Comparison of ENCODE assay signal across 24 cellular contexts in the genomic region with DNA sequence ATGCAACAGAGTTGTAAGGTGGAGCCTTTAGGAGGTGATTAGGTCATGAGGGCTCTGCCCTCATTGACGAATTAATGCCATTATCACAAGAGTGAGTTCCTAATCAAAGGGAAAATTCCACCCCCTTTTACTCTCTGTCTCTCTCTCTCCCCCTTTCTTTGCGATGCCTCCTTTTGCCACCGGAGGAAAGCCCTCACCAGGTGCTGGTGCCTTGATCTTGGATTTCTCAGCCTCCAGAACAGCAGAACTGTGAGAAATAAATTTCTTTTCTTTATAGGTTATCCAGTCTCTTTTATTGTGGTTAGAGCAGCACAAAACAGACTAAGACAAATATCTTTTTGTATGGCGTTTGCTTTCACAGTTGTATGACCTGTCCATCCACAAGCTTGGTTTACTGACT.
"Had no signal": no experiment of that assay in that cellular context is flagged by ENCODE, and none has a peak within 500 bp of the region (broad histone marks: within the 10 kb centered on the region; RNA-seq: fewer than 3 reads in every experiment).

No MANE protein-coding gene starts in this region.

- DNase-seq: dermis blood vessel endothelial cell; effector memory CD4-positive, alpha-beta T cell; erythroblast; gastrocnemius medialis; head of caudate nucleus; kidney; left lung; mesenchymal stem cell; midbrain; naive thymus-derived CD4-positive, alpha-beta T cell; nucleus accumbens; ovary; psoas muscle; right cardiac atrium; sigmoid colon; stimulated activated CD4-positive, alpha-beta T cell treated with anti-CD3 and anti-CD28 coated beads, Interleukin-2, amount 100 ng/mL, for 24 hours; stimulated activated CD4-positive, alpha-beta T cell treated with anti-CD3 and anti-CD28 coated beads, Interleukin-4, amount 100 ng/mL, for 24 hours; stimulated activated naive CD4-positive, alpha-beta T cell treated with Interleukin-2 at 50 U/mL for 16 hours; stomach; thyroid gland; trophoblast cell had no signal

- H3K4me1 ChIP-seq: gastrocnemius medialis, left lung, psoas muscle, sigmoid colon, thyroid gland, vagina had no signal

- H3K27ac ChIP-seq: coronary artery, gastrocnemius medialis, left lung, ovary, psoas muscle, sigmoid colon, stomach, thyroid gland, vagina had no signal

- H3K27me3 ChIP-seq: gastrocnemius medialis, left lung, ovary, sigmoid colon, stomach, thyroid gland, vagina had no signal

- ATAC-seq: gastrocnemius medialis; left lung; naive thymus-derived CD4-positive, alpha-beta T cell; psoas muscle; right cardiac atrium; stimulated activated effector memory CD8-positive, alpha-beta T cell treated with anti-CD3 and anti-CD28 coated beads, Interleukin-12 subunit alpha, Interleukin-12 subunit beta, amount 100 ng/mL, for 72 hours had no signal
